Comparison of ENCODE assay signal across 28 cellular contexts in genomic region chr10:63664341-63664885, GRCh38.
DNase-seq lines count a peak whose midpoint lies in the region; ATAC-seq, FAIRE-seq and TF ChIP-seq lines count a peak whose summit lies in the region.
"Had no signal": no experiment of that assay in that cellular context is flagged by ENCODE, and none has a peak within 500 bp of the region (broad histone marks: within the 10 kb centered on the region; RNA-seq: fewer than 3 reads in every experiment).

No MANE protein-coding gene starts in this region.

- no peaks in the 10 kb centered on the region for H3K9me3 Mint-ChIP-seq in activated CD8-positive, alpha-beta memory T cell treated with anti-CD3 and anti-CD28 coated beads, Interleukin-2, amount 10 ng/mL, durations not matched to agents 7 days and 5 days (ENCODE audit: low read depth)
- H3K9me3 Mint-ChIP-seq: activated naive CD8-positive, alpha-beta T cell treated with anti-CD3 and anti-CD28 coated beads, Interleukin-2, amount 50 U/mL, for 24 hours; activated T-cell treated with anti-CD3 and anti-CD28 coated beads, Interleukin-2, amount 50 U/mL, for 4 hours; effector memory CD8-positive, alpha-beta T cell; HFFc6; T-helper 1 cell treated with Interleukin-12 subunit alpha and Interleukin-12 subunit beta and Interleukin-4 antibody, amounts not matched to agents 30 μg/mL and 1 μg/mL, for 36 hours had no signal

- intact Hi-C loops in A673 (cut with micrococcal nuclease; ENCODE audit: unreplicated experiment): no loop called here

- H3K36me3 Mint-ChIP-seq in activated CD8-positive, alpha-beta memory T cell treated with anti-CD3 and anti-CD28 coated beads, Interleukin-2, amount 10 ng/mL, durations not matched to agents 7 days and 5 days: no peaks in the 10 kb centered on the region
- H3K36me3 Mint-ChIP-seq: CD14-positive monocyte had no signal

- no TSS peak for BruUV-seq in A673 (replicated peaks; lab: Mats Ljungman, UMichigan)

- H3K4me1 ChIP-seq in A673 (ENCODE audit: insufficient read depth, low read length, poor library complexity, severe bottlenecking): peaks cover 14% of the 10 kb centered on the region
- H3K4me1 ChIP-seq: foreskin keratinocyte, right atrium auricular region, transverse colon had no signal

- H3K27ac Mint-ChIP-seq in activated CD8-positive, alpha-beta memory T cell treated with anti-CD3 and anti-CD28 coated beads, Interleukin-2, amount 10 ng/mL, durations not matched to agents 7 days and 5 days: no peak overlapping the region
- H3K27ac Mint-ChIP-seq: activated naive CD8-positive, alpha-beta T cell treated with anti-CD3 and anti-CD28 coated beads, Interleukin-2, amount 50 U/mL, for 24 hours; CD14-positive monocyte; effector memory CD8-positive, alpha-beta T cell; HFFc6; T-helper 1 cell treated with Interleukin-12 subunit alpha and Interleukin-12 subunit beta and Interleukin-4 antibody, amounts not matched to agents 30 μg/mL and 1 μg/mL, for 36 hours had no signal

- CTCF ChIA-PET in A673 (lab: Charles Lee): no interaction called here
- CTCF ChIA-PET in activated CD8-positive, alpha-beta memory T cell treated with anti-CD3 and anti-CD28 coated beads, Interleukin-2, amount 10 ng/mL, durations not matched to agents 7 days and 5 days (lab: Charles Lee): no interaction called here

- peaks cover 3% of the 10 kb centered on the region for H3K27me3 Mint-ChIP-seq in activated CD8-positive, alpha-beta memory T cell treated with anti-CD3 and anti-CD28 coated beads, Interleukin-2, amount 10 ng/mL, durations not matched to agents 7 days and 5 days
- H3K27me3 Mint-ChIP-seq: activated naive CD8-positive, alpha-beta T cell treated with anti-CD3 and anti-CD28 coated beads, Interleukin-2, amount 50 U/mL, for 24 hours; effector memory CD8-positive, alpha-beta T cell had no signal

- no peak overlapping the region for H3K4me3 ChIP-seq in A673 (ENCODE audit: low read depth, low read length, poor library complexity, severe bottlenecking)
- H3K4me3 ChIP-seq: right atrium auricular region, SK-N-MC, smooth muscle cell, transverse colon had no signal

- FAIRE-seq in frontal cortex (lab: Jason Lieb, UNC): peak; percentile 70

- no peak for ATAC-seq in HG03432 (IDR thresholded peaks at IDR 0.05; ENCODE audit: unreplicated experiment)
- no peak for ATAC-seq in activated CD8-positive, alpha-beta memory T cell treated with anti-CD3 and anti-CD28 coated beads, Interleukin-2, amount 10 ng/mL, durations not matched to agents 7 days and 5 days
- ATAC-seq: activated naive CD8-positive, alpha-beta T cell treated with anti-CD3 and anti-CD28 coated beads, Interleukin-2, amount 50 U/mL, for 24 hours; activated T-cell treated with anti-CD3 and anti-CD28 coated beads, Interleukin-2, amount 50 U/mL, for 4 hours; effector memory CD8-positive, alpha-beta T cell; esophagus mucosa; foreskin keratinocyte had no signal

- peaks cover 4% of the 10 kb centered on the region for H3K4me1 Mint-ChIP-seq in activated CD8-positive, alpha-beta memory T cell treated with anti-CD3 and anti-CD28 coated beads, Interleukin-2, amount 10 ng/mL, durations not matched to agents 7 days and 5 days

- no peaks in the 10 kb centered on the region for H3K27me3 ChIP-seq in A673 (replicated peaks; ENCODE audit: insufficient read depth, low read depth, low read length, poor library complexity)
- H3K27me3 ChIP-seq: foreskin keratinocyte, right atrium auricular region, transverse colon had no signal

- H3K36me3 ChIP-seq in A673 (ENCODE audit: insufficient read depth, low read length, poor library complexity, severe bottlenecking): no peaks in the 10 kb centered on the region
- H3K36me3 ChIP-seq: right atrium auricular region, transverse colon had no signal

- POLR2A ChIA-PET in A673 (lab: Charles Lee; ENCODE audit: low non-redundant PET): no interaction called here

- TF ChIP-seq CTCF in A673 (conservative IDR thresholded peaks at IDR 0.05; ENCODE audit: low read depth, low read length): no peak

- no peak for DNase-seq in A673 (ENCODE audit: low spot score)
- peak; percentile 21 for DNase-seq in NCI-H1105 (lab: John Stamatoyannopoulos, UW)
- peak; percentile 7 for DNase-seq in NCI-H510A (lab: John Stamatoyannopoulos, UW)
- DNase-seq in frontal cortex (ENCODE audit: low spot score in 2 of 2): no peak
- DNase-seq in DMS 273 treated with DMSO at 0.1 percent for 48 hours (lab: John Stamatoyannopoulos, UW): no peak
- no peak for DNase-seq in activated CD8-positive, alpha-beta memory T cell treated with anti-CD3 and anti-CD28 coated beads, Interleukin-2, amount 10 ng/mL, durations not matched to agents 7 days and 5 days
- no peak for DNase-seq in AML-193 (lab: John Stamatoyannopoulos, UW)
- DNase-seq: activated CD4-positive, alpha-beta T cell treated with anti-CD3 and anti-CD28 coated beads for 4 hours; activated CD8-positive, alpha-beta memory T cell treated with anti-CD3 and anti-CD28 coated beads for 24 hours; activated naive CD8-positive, alpha-beta T cell treated with anti-CD3 and anti-CD28 coated beads, Interleukin-2, amount 50 U/mL, for 24 hours; activated T-cell treated with anti-CD3 and anti-CD28 coated beads, Interleukin-2, amount 50 U/mL, for 4 hours; caudate nucleus; cortex of kidney; effector memory CD8-positive, alpha-beta T cell; foreskin keratinocyte; HFFc6; mammary epithelial cell; NCI-H1048; NCI-H774; transverse colon had no signal

- no peak overlapping the region for H3K4me3 Mint-ChIP-seq in activated CD8-positive, alpha-beta memory T cell treated with anti-CD3 and anti-CD28 coated beads, Interleukin-2, amount 10 ng/mL, durations not matched to agents 7 days and 5 days
- H3K4me3 Mint-ChIP-seq: activated naive CD8-positive, alpha-beta T cell treated with anti-CD3 and anti-CD28 coated beads, Interleukin-2, amount 50 U/mL, for 24 hours; activated T-cell treated with anti-CD3 and anti-CD28 coated beads, Interleukin-2, amount 50 U/mL, for 4 hours; CD14-positive monocyte; effector memory CD8-positive, alpha-beta T cell; HFFc6; T-helper 1 cell treated with Interleukin-12 subunit alpha and Interleukin-12 subunit beta and Interleukin-4 antibody, amounts not matched to agents 30 μg/mL and 1 μg/mL, for 36 hours had no signal

- H3K27ac ChIP-seq in A673 (ENCODE audit: low read depth, low read length, poor library complexity, severe bottlenecking): peak overlapping the region; percentile 47
- H3K27ac ChIP-seq: foreskin keratinocyte, right atrium auricular region, RWPE1, transverse colon had no signal

- no peaks in the 10 kb centered on the region for H3K9me3 ChIP-seq in A673 (ENCODE audit: low read depth, low read length, poor library complexity, severe bottlenecking)
- H3K9me3 ChIP-seq: right atrium auricular region, transverse colon had no signal

Comparison
In these comparisons a context has a peak if more than half of its experiments do, and no peak if none do; other contexts are left out.
1. DNase-seq: peak in NCI-H1105 (single experiment) and NCI-H510A (single experiment); none in A673 (single experiment), frontal cortex (0 of 2), DMS 273 treated with DMSO at 0.1 percent for 48 hours (single experiment), activated CD8-positive, alpha-beta memory T cell treated with anti-CD3 and anti-CD28 coated beads, Interleukin-2, amount 10 ng/mL, durations not matched to agents 7 days and 5 days (single experiment) and AML-193 (0 of 2).